Comparison of ENCODE assay signal across 8 cellular contexts in the genomic region with DNA sequence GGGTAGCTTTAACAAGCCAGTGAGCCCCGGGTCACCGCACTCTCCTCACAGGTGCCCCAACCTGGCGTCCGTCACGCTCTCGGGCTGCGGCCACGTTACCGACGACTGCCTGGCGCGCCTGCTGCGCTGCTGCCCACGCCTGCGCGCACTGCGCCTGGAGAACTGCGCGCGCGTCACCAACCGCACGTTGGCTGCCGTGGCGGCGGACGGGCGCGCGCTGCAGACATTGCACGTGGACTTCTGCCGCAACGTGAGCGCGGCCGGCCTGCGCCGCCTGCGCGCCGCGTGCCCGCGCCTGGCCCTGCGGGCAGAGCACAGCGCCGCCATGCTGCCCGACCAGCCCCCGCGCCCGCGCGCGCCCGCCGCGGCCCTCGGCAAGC. TPM values are rescaled to one million over a fixed set of nuclear protein-coding genes. Genes with fewer than 3 reads are reported as not detected.
A peak's percentile ranks its signal among the peaks of the same experiment; 100 is the strongest.
DNase-seq lines count a peak whose midpoint lies in the region; ATAC-seq, FAIRE-seq and TF ChIP-seq lines count a peak whose summit lies in the region.

No MANE protein-coding gene starts in this region.

- CTCF ChIA-PET in H1 (lab: Charles Lee; ENCODE audit: partially characterized antibody), result interaction anchor here (1.0 to 4.3 kb wide), 13 partner anchors 10 to 553 kb away, joined by 3 to 39 read pairs (median 8); partner anchors contain the start of gene USP3

- WGBS in H1 (ENCODE audit: extremely low coverage in 1 of 2, insufficient coverage in 1 of 2, insufficient read length in 1 of 2, insufficient replicate concordance in 2 of 2, low coverage in 1 of 2, low lambda C conversion rate in 2 of 2, missing lambda C conversion rate in 1 of 2), 2 experiments, result 2% methylated on average over 53 of the region's 58 CpGs; no CpG with 5 or more reads in 1 of the 2 experiments
- WGBS in mesodermal cell (ENCODE audit: insufficient coverage in 2 of 2), 2 experiments, result 2 to 3% methylated on average over 57 to 58 of the region's 58 CpGs

- no peaks in the 10 kb centered on the region for H3K9me3 ChIP-seq in H1 (ENCODE audit: insufficient read depth in 2 of 2, low read depth in 1 of 2, low read length in 1 of 2)
- H3K9me3 ChIP-seq in mesodermal cell (ENCODE audit: control insufficient read depth, low read length), result no peaks in the 10 kb centered on the region

- peaks cover 0 to 30% (median 19%) of the 10 kb centered on the region in 4 experiments; a peak in 6 of 7 replicates for H3K27me3 ChIP-seq in H1 (replicated peaks in 1 of 4; ENCODE audit: control insufficient read depth in 3 of 4, extremely low read depth in 1 of 4, insufficient read depth in 3 of 4, low read length in 3 of 4)

- peak in 1 of 2 experiments; percentile 34; a peak in 1 of 3 replicates for TF ChIP-seq POLR2A in H1 (IDR thresholded peaks at IDR 0.05; ENCODE audit: control extremely low read depth in 1 of 2, low read depth in 2 of 2, low read length in 2 of 2)

- FAIRE-seq in H1 (lab: Jason Lieb, UNC), result no peak

- H3K4me2 ChIP-seq in H1 (ENCODE audit: insufficient read depth in 1 of 2, low read depth in 2 of 2, low read length in 2 of 2), result peak overlapping the region; percentile 74 to 97

- H3K79me2 ChIP-seq in H1 (ENCODE audit: control insufficient read depth in 1 of 2, insufficient read depth in 2 of 2, low read length in 2 of 2), result no peaks in the 10 kb centered on the region

- no peak overlapping the region for H4K5ac ChIP-seq in H1 (ENCODE audit: insufficient read length, low read depth, low read length)

- H3K56ac ChIP-seq in H1 (replicated peaks; ENCODE audit: insufficient read length, low read depth, low read length), result peak overlapping the region; percentile 25

- peak in 2 of 3 experiments; percentile 2 to 28; a peak in 2 of 4 replicates for TF ChIP-seq CTCF in H1 (IDR thresholded peaks at IDR 0.05; ENCODE audit: control extremely low read depth in 1 of 3, insufficient read depth in 1 of 3, low read depth in 1 of 3, low read length in 3 of 3)

- H3K27ac ChIP-seq in H1 (ENCODE audit: low read depth, low read length) (no peak overlapping the region), mesodermal cell (ENCODE audit: low read depth, low read length, severe bottlenecking) (peak overlapping the region; percentile 59)

- H3K4ac ChIP-seq in H1 (replicated peaks; ENCODE audit: insufficient read length, low read depth, low read length), result no peak overlapping the region

- H3K18ac ChIP-seq in H1 (ENCODE audit: extremely low read depth, low read length), result peak overlapping the region; percentile 99

- H2BK5ac ChIP-seq in H1 (ENCODE audit: low read depth, low read length), result no peak overlapping the region

- DNase-seq in CMK (ENCODE audit: low read depth) (peak; percentile 69), NK-92 (lab: John Stamatoyannopoulos, UW; ENCODE audit: unreplicated experiment) (peak; percentile 38), H1 (ENCODE audit: low read depth in 1 of 2, low spot score in 2 of 2) (peak in 1 of 2 experiments; percentile 76)
- DNase-seq in activated CD8-positive, alpha-beta memory T cell treated with anti-CD3 and anti-CD28 coated beads for 4 hours (ENCODE audit: low read depth in 2 of 2), result peak; percentile 71 to 84
- DNase-seq in stimulated activated CD8-positive, alpha-beta memory T cell treated with anti-CD3 and anti-CD28 coated beads, Interleukin-15, amount 100 ng/mL, for 1 hour (ENCODE audit: low read depth), result peak; percentile 68

- H2AK5ac ChIP-seq in H1 (ENCODE audit: low read depth, low read length), result no peak overlapping the region

- POLR2A ChIA-PET in H1 (lab: Charles Lee; ENCODE audit: partially characterized antibody), result interaction anchor here (0.7 to 1.9 kb wide), 7 partner anchors 8 to 493 kb away, joined by 3 to 11 read pairs (median 4); partner anchors contain the start of genes CIAO2A and USP3

- no peak overlapping the region for H3K23ac ChIP-seq in H1 (ENCODE audit: insufficient read length)

- H4K8ac ChIP-seq in H1 (ENCODE audit: extremely low read depth, insufficient read depth, low read length), result peak overlapping the region; percentile 92

- peaks cover 0 to 14% (median 7%) of the 10 kb centered on the region in 4 experiments; a peak in 5 of 7 replicates for H3K4me1 ChIP-seq in H1 (replicated peaks in 1 of 4; ENCODE audit: control insufficient read depth in 3 of 4, insufficient read depth in 4 of 4, low read length in 3 of 4)
- H3K4me1 ChIP-seq in mesodermal cell (ENCODE audit: control insufficient read depth, insufficient read depth, low read length, poor library complexity, severe bottlenecking), result peaks cover 16% of the 10 kb centered on the region

- TF ChIP-seq RAD21 in H1 (IDR thresholded peaks at IDR 0.05 in 1 of 2, conservative IDR thresholded peaks at IDR 0.05 in 1 of 2; ENCODE audit: low read depth in 2 of 2, low read length in 2 of 2), result peak in 1 of 2 experiments; percentile 14; a peak in 1 of 4 replicates

- H4K91ac ChIP-seq in H1 (replicated peaks; ENCODE audit: insufficient read length, low read length), result peak overlapping the region; percentile 71

- peak overlapping the region; percentile 36 to 78 (median 71) for H3K4me3 ChIP-seq in H1 (ENCODE audit: extremely low read depth in 1 of 4, insufficient read depth in 2 of 4, low read depth in 3 of 4, low read length in 4 of 4)
- peak overlapping the region; percentile 54 for H3K4me3 ChIP-seq in mesodermal cell (ENCODE audit: extremely low read depth, insufficient read depth, low read length, poor library complexity, severe bottlenecking)

- H3K36me3 ChIP-seq in H1 (ENCODE audit: control insufficient read depth in 2 of 4, insufficient read depth in 4 of 4, low read length in 3 of 4) (no peaks in the 10 kb centered on the region), mesodermal cell (ENCODE audit: control insufficient read depth, insufficient read depth, low read length) (no peaks in the 10 kb centered on the region)

- no peak overlapping the region for H2BK120ac ChIP-seq in H1 (replicated peaks; ENCODE audit: low read depth, low read length)

- H3K14ac ChIP-seq in H1 (ENCODE audit: insufficient read length), result no peak overlapping the region

- TF ChIP-seq EP300 in H1 (IDR thresholded peaks at IDR 0.05; ENCODE audit: borderline replicate concordance in 1 of 2, low read depth in 2 of 2, low read length in 2 of 2), result no peak

- peak overlapping the region; percentile 92; the same call in 1 of the 2 replicates for H2BK12ac ChIP-seq in H1 (ENCODE audit: low read depth, low read length)

- peak overlapping the region in 3 of 4 experiments; percentile 50 to 75 (median 61); a peak in 5 of 7 replicates for H3K9ac ChIP-seq in H1 (replicated peaks in 1 of 4; ENCODE audit: extremely low read depth in 1 of 4, low read depth in 3 of 4, low read length in 3 of 4)

- H2BK15ac ChIP-seq in H1 (ENCODE audit: low read length), result no peak overlapping the region; the same call in 1 of the 2 replicates

- H3K79me1 ChIP-seq in H1 (ENCODE audit: low read depth, low read length), result no peaks in the 10 kb centered on the region; the same call in 1 of the 2 replicates

- peaks cover 13% of the 10 kb centered on the region for H3K23me2 ChIP-seq in H1 (ENCODE audit: low read depth, low read length)

- no peak overlapping the region for H2BK20ac ChIP-seq in H1 (ENCODE audit: low read length)

- peak overlapping the region; percentile 62; the same call in 1 of the 2 replicates for H2AFZ ChIP-seq in H1 (ENCODE audit: low read length)

- ATAC-seq in GM19452 (IDR thresholded peaks at IDR 0.05; ENCODE audit: unreplicated experiment) (peak; percentile 73), HG03571 (IDR thresholded peaks at IDR 0.05; ENCODE audit: unreplicated experiment) (peak; percentile 66)

- peaks cover 0 to 2% of the 10 kb centered on the region in 2 experiments for H4K20me1 ChIP-seq in H1 (replicated peaks in 1 of 2; ENCODE audit: control insufficient read depth in 1 of 2, insufficient read depth in 2 of 2, low read length in 2 of 2)

TF ChIP-seq in H1, 55 proteins besides CTCF, POLR2A, EP300 and RAD21:
- TF ChIP-seq PHF8 (conservative IDR thresholded peaks at IDR 0.05; ENCODE audit: low read depth, low read length) (peak; percentile 35; the same call in 1 of the 2 replicates), E2F6 (IDR thresholded peaks at IDR 0.05) (peak; percentile 75), EZH2 (IDR thresholded peaks at IDR 0.05; ENCODE audit: low read depth, low read length, severe bottlenecking) (no peak), YY1 (IDR thresholded peaks at IDR 0.05; ENCODE audit: low read depth, low read length) (peak; percentile 77; the same call in 1 of the 2 replicates), KDM4A (IDR thresholded peaks at IDR 0.05; ENCODE audit: low read depth, low read length, severe bottlenecking) (peak; percentile 50), TAF1 (IDR thresholded peaks at IDR 0.05; ENCODE audit: low read depth, low read length) (peak; percentile 25; the same call in 1 of the 2 replicates), POLR2AphosphoS5 (IDR thresholded peaks at IDR 0.05; ENCODE audit: low read depth, low read length) (0 out of 2 replicates have a peak, but pooled peaks have one; percentile 18), HDAC2 (IDR thresholded peaks at IDR 0.05; ENCODE audit: borderline replicate concordance in 1 of 2, low read depth in 2 of 2, low read length in 2 of 2) (no peak; a peak in 1 of 4 replicates), ASH2L (IDR thresholded peaks at IDR 0.05; ENCODE audit: low read length) (peak; percentile 40), RBBP5 (IDR thresholded peaks at IDR 0.05; ENCODE audit: borderline replicate concordance, low read depth, low read length) (no peak; the same call in none of the 2 replicates)
- TF ChIP-seq, protein P1, sequence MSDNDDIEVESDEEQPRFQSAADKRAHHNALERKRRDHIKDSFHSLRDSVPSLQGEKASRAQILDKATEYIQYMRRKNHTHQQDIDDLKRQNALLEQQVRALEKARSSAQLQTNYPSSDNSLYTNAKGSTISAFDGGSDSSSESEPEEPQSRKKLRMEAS (IDR thresholded peaks at IDR 0.05), result peak; percentile 94
TF ChIP-seq in H1: peak in this region for 8.

RNA-seq across cellular contexts. Expression of gene FBXL22, which starts 3.4 kb away (rescaled TPM):
- total RNA-seq in H1 (2021; fragmentation: NEBNext Ultra II Directional; extraction: Animal tissue kit (Norgen Biotek cat#: 25700)), result 0.47 and 0.54 TPM in 2 replicates
- polyA plus RNA-seq in H1 (2011; rRNA removed), result 0.09 and 0.24 TPM in 2 replicates
- 0.28 TPM for polyA plus RNA-seq in H1 (2011; cell fraction: cytosol; rRNA removed)
- 0.30 TPM for polyA plus RNA-seq in H1 (2011; cell fraction: nucleus; rRNA removed)
- 0.56 to 0.75 TPM (median 0.59 TPM) in 3 of 4 replicates, not detected in the other for polyA plus RNA-seq in H1 (2012, experiment 1 of 2)
- 0.41 TPM for polyA plus RNA-seq in H1 (2012, experiment 2 of 2)
- polyA plus RNA-seq in H1 (2013, experiment 1 of 2), result 0.26 TPM
- 0.26 TPM for polyA plus RNA-seq in H1 (2013, experiment 2 of 2)
- not detected in 2 replicates for polyA minus RNA-seq in H1 (2011; rRNA and poly(A)+ RNA removed)
- not detected for polyA minus RNA-seq in H1 (2011; cell fraction: cytosol; rRNA and poly(A)+ RNA removed)
- polyA minus RNA-seq in H1 (2011; cell fraction: nucleus; rRNA and poly(A)+ RNA removed), result not detected
- not detected for polyA plus RNA-seq in mesodermal cell (2013, experiment 1 of 2)
- polyA plus RNA-seq in mesodermal cell (2013, experiment 2 of 2), result not detected
